ENCODE assay signal across 8 cellular contexts in genomic region chr5:126776499-126777256, GRCh38. TPM values are rescaled to one million over a fixed set of nuclear protein-coding genes. Genes with fewer than 3 reads are reported as not detected.
DNase-seq lines count a peak whose midpoint lies in the region; ATAC-seq and TF ChIP-seq lines count a peak whose summit lies in the region.

A gene with protein sequence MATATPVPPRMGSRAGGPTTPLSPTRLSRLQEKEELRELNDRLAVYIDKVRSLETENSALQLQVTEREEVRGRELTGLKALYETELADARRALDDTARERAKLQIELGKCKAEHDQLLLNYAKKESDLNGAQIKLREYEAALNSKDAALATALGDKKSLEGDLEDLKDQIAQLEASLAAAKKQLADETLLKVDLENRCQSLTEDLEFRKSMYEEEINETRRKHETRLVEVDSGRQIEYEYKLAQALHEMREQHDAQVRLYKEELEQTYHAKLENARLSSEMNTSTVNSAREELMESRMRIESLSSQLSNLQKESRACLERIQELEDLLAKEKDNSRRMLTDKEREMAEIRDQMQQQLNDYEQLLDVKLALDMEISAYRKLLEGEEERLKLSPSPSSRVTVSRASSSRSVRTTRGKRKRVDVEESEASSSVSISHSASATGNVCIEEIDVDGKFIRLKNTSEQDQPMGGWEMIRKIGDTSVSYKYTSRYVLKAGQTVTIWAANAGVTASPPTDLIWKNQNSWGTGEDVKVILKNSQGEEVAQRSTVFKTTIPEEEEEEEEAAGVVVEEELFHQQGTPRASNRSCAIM (plus strand): TSS chr5:126777136. CDS start chr5:126777509, 373 bp downstream.

- TF ChIP-seq CTCF in Loucy (conservative IDR thresholded peaks at IDR 0.05; ENCODE audit: low read length), result no peak
- TF ChIP-seq CTCF in RWPE2 (IDR thresholded peaks at IDR 0.05; ENCODE audit: poor library complexity, severe bottlenecking), result no peak
- no peak for TF ChIP-seq CTCF in fibroblast of lung (conservative IDR thresholded peaks at IDR 0.05 in 1 of 2, IDR thresholded peaks at IDR 0.05 in 1 of 2; ENCODE audit: low read depth in 1 of 2, low read length in 2 of 2)

- DNase-seq in ELR (ENCODE audit: low read depth) (peak; percentile 97), H7 (peak; percentile 98), RWPE2 (ENCODE audit: low spot score) (peak; percentile 99), fibroblast of lung (ENCODE audit: low read depth in 2 of 2) (peak; percentile 95)
- peak; percentile 87 to 98 (median 93) for DNase-seq in naive thymus-derived CD8-positive, alpha-beta T cell
- DNase-seq in stimulated activated naive B cell treated with anti-CD40 and anti-IgM and Interleukin-4, amounts not matched to agents 10 μg/mL and 1 μg/mL and 100 μg/mL, for 72 hours, result peak; percentile 95

- H2AFZ ChIP-seq in Loucy (ENCODE audit: low read length) (peak within 1 kb of the TSS; percentile 75; the same call in 1 of the 2 replicates), fibroblast of lung (ENCODE audit: low read length) (peak within 1 kb of the TSS; percentile 94)

- H3K4me2 ChIP-seq in Loucy (ENCODE audit: low read depth, low read length, poor library complexity, severe bottlenecking) (peak within 1 kb of the TSS; percentile 91), fibroblast of lung (ENCODE audit: extremely low read depth, insufficient read depth, low read length) (peak within 1 kb of the TSS; percentile 75)

- H3K27ac Mint-ChIP-seq in activated T-helper 17 cell treated with anti-CD3 and anti-CD28 coated beads, Interleukin-2, amount 50 U/mL, for 72 hours, result peak within 1 kb of the TSS; percentile 96
- peak within 1 kb of the TSS; percentile 74 to 97 (median 94) for H3K27ac Mint-ChIP-seq in naive thymus-derived CD8-positive, alpha-beta T cell
- peak within 1 kb of the TSS; percentile 98 for H3K27ac Mint-ChIP-seq in stimulated activated naive B cell treated with anti-CD40 and anti-IgM and Interleukin-4, amounts not matched to agents 10 μg/mL and 1 μg/mL and 100 μg/mL, for 72 hours

- H3K27me3 ChIP-seq in H7 (ENCODE audit: control insufficient read depth, insufficient read depth, low read length), result no peaks in the 10 kb centered on the region
- peaks cover 8% of the 10 kb centered on the region for H3K27me3 ChIP-seq in Loucy (ENCODE audit: insufficient read depth, low read length, poor library complexity, severe bottlenecking)
- H3K27me3 ChIP-seq in RWPE2 (ENCODE audit: insufficient read depth, poor library complexity, severe bottlenecking), result no peaks in the 10 kb centered on the region
- H3K27me3 ChIP-seq in fibroblast of lung (ENCODE audit: control insufficient read depth, insufficient read depth, low read length), result no peaks in the 10 kb centered on the region

- H4K20me1 ChIP-seq in Loucy (ENCODE audit: insufficient read depth, low read length, poor library complexity, severe bottlenecking), result peaks cover 28% of the 10 kb centered on the region
- H4K20me1 ChIP-seq in fibroblast of lung (ENCODE audit: control insufficient read depth, extremely low read depth, insufficient read depth, low read length), result no peaks in the 10 kb centered on the region

- H3K27ac ChIP-seq in RWPE2 (ENCODE audit: poor library complexity, severe bottlenecking) (peak within 1 kb of the TSS; percentile 86), fibroblast of lung (ENCODE audit: insufficient read depth, low read length) (peak within 1 kb of the TSS; percentile 89)

- POLR2A ChIA-PET in naive thymus-derived CD8-positive, alpha-beta T cell (lab: Charles Lee), result interaction anchor here (0.6 to 4.3 kb wide), 10 partner anchors 12 to 326 kb away, joined by 3 to 72 read pairs (median 6); partner anchors contain the start of gene PHAX

- H3K4me1 ChIP-seq in Loucy (ENCODE audit: insufficient read depth, low read length, poor library complexity, severe bottlenecking) (peaks cover 13% of the 10 kb centered on the region), RWPE2 (ENCODE audit: insufficient read depth, poor library complexity, severe bottlenecking) (peaks cover 16% of the 10 kb centered on the region), fibroblast of lung (ENCODE audit: control insufficient read depth, extremely low read depth, insufficient read depth, low read length) (peaks cover 5% of the 10 kb centered on the region)

- peak within 1 kb of the TSS; percentile 100 for H3K4me3 ChIP-seq in H7 (ENCODE audit: insufficient read depth, low read depth, low read length)
- H3K4me3 ChIP-seq in Loucy (ENCODE audit: low read length, poor library complexity, severe bottlenecking), result peak within 1 kb of the TSS; percentile 96
- peak within 1 kb of the TSS; percentile 66 for H3K4me3 ChIP-seq in RWPE2 (ENCODE audit: severe bottlenecking)
- peak within 1 kb of the TSS; percentile 75 to 94 (median 90) for H3K4me3 ChIP-seq in fibroblast of lung (replicated peaks in 1 of 4; ENCODE audit: control extremely low read depth in 1 of 4, insufficient read depth in 1 of 4, low read depth in 3 of 4, low read length in 4 of 4)

- H3K27me3 Mint-ChIP-seq in activated T-helper 17 cell treated with anti-CD3 and anti-CD28 coated beads, Interleukin-2, amount 50 U/mL, for 72 hours, result no peaks in the 10 kb centered on the region
- H3K27me3 Mint-ChIP-seq in naive thymus-derived CD8-positive, alpha-beta T cell, result no peaks in the 10 kb centered on the region
- H3K27me3 Mint-ChIP-seq in stimulated activated naive B cell treated with anti-CD40 and anti-IgM and Interleukin-4, amounts not matched to agents 10 μg/mL and 1 μg/mL and 100 μg/mL, for 72 hours, result no peaks in the 10 kb centered on the region

- no peaks in the 10 kb centered on the region for H3K9me3 Mint-ChIP-seq in activated T-helper 17 cell treated with anti-CD3 and anti-CD28 coated beads, Interleukin-2, amount 50 U/mL, for 72 hours
- H3K9me3 Mint-ChIP-seq in naive thymus-derived CD8-positive, alpha-beta T cell, result no peaks in the 10 kb centered on the region
- no peaks in the 10 kb centered on the region for H3K9me3 Mint-ChIP-seq in stimulated activated naive B cell treated with anti-CD40 and anti-IgM and Interleukin-4, amounts not matched to agents 10 μg/mL and 1 μg/mL and 100 μg/mL, for 72 hours

- H3K79me2 ChIP-seq in Loucy (ENCODE audit: insufficient read depth, low read length) (peaks cover 54% of the 10 kb centered on the region), fibroblast of lung (ENCODE audit: control insufficient read depth, insufficient read depth, low read length) (peaks cover 43% of the 10 kb centered on the region)

- H3K9ac ChIP-seq in Loucy (ENCODE audit: low read depth, low read length, poor library complexity, severe bottlenecking) (peak within 1 kb of the TSS; percentile 100), fibroblast of lung (ENCODE audit: insufficient read depth, low read length) (peak within 1 kb of the TSS; percentile 85)

- H3K36me3 Mint-ChIP-seq in activated T-helper 17 cell treated with anti-CD3 and anti-CD28 coated beads, Interleukin-2, amount 50 U/mL, for 72 hours (ENCODE audit: low read depth), result peaks cover 38% of the 10 kb centered on the region
- no peaks in the 10 kb centered on the region for H3K36me3 Mint-ChIP-seq in naive thymus-derived CD8-positive, alpha-beta T cell
- H3K36me3 Mint-ChIP-seq in stimulated activated naive B cell treated with anti-CD40 and anti-IgM and Interleukin-4, amounts not matched to agents 10 μg/mL and 1 μg/mL and 100 μg/mL, for 72 hours, result peaks cover 8 to 11% of the 10 kb centered on the region in 2 donors

- H3K9me3 ChIP-seq in Loucy (ENCODE audit: insufficient read depth, low read depth, low read length) (no peaks in the 10 kb centered on the region), RWPE2 (ENCODE audit: severe bottlenecking) (no peaks in the 10 kb centered on the region), fibroblast of lung (ENCODE audit: control insufficient read depth, insufficient read depth, low read depth, low read length) (no peaks in the 10 kb centered on the region)

- H3K36me3 ChIP-seq in H7 (replicated peaks; ENCODE audit: control insufficient read depth, insufficient read depth, low read length), result no peaks in the 10 kb centered on the region
- no peaks in the 10 kb centered on the region for H3K36me3 ChIP-seq in Loucy (ENCODE audit: insufficient read depth, low read length)
- H3K36me3 ChIP-seq in RWPE2 (ENCODE audit: low read depth), result peaks cover 20% of the 10 kb centered on the region
- peaks cover 2% of the 10 kb centered on the region for H3K36me3 ChIP-seq in fibroblast of lung (ENCODE audit: control insufficient read depth, insufficient read depth, low read length)

- H3K4me1 Mint-ChIP-seq in activated T-helper 17 cell treated with anti-CD3 and anti-CD28 coated beads, Interleukin-2, amount 50 U/mL, for 72 hours, result peaks cover 5% of the 10 kb centered on the region
- peaks cover 10 to 31% (median 28%) of the 10 kb centered on the region in 4 donors for H3K4me1 Mint-ChIP-seq in naive thymus-derived CD8-positive, alpha-beta T cell
- peaks cover 7 to 27% of the 10 kb centered on the region in 2 donors for H3K4me1 Mint-ChIP-seq in stimulated activated naive B cell treated with anti-CD40 and anti-IgM and Interleukin-4, amounts not matched to agents 10 μg/mL and 1 μg/mL and 100 μg/mL, for 72 hours

- no peaks in the 10 kb centered on the region for H3F3A ChIP-seq in Loucy (ENCODE audit: low read depth)

- ATAC-seq in RWPE2 (ENCODE audit: low read depth), result peak; percentile 82
- ATAC-seq in activated T-helper 17 cell treated with anti-CD3 and anti-CD28 coated beads, Interleukin-2, amount 50 U/mL, for 72 hours (replicated peaks), result peak; percentile 77
- ATAC-seq in naive thymus-derived CD8-positive, alpha-beta T cell, result peak; percentile 75 to 78
- ATAC-seq in stimulated activated naive B cell treated with anti-CD40 and anti-IgM and Interleukin-4, amounts not matched to agents 10 μg/mL and 1 μg/mL and 100 μg/mL, for 72 hours (replicated peaks), result peak; percentile 73 to 80

- H3K9me2 ChIP-seq in Loucy (replicated peaks; ENCODE audit: low read depth, low read length), result no peaks in the 10 kb centered on the region

- peak within 1 kb of the TSS; percentile 93 for H3K4me3 Mint-ChIP-seq in activated T-helper 17 cell treated with anti-CD3 and anti-CD28 coated beads, Interleukin-2, amount 50 U/mL, for 72 hours
- H3K4me3 Mint-ChIP-seq in naive thymus-derived CD8-positive, alpha-beta T cell, result peak within 1 kb of the TSS; percentile 90 to 100 (median 93)
- H3K4me3 Mint-ChIP-seq in stimulated activated naive B cell treated with anti-CD40 and anti-IgM and Interleukin-4, amounts not matched to agents 10 μg/mL and 1 μg/mL and 100 μg/mL, for 72 hours, result peak within 1 kb of the TSS; percentile 98

RNA-seq across cellular contexts. Expression of the gene that starts here (rescaled TPM):
- total RNA-seq in H7 (2014; rRNA removed; shearing (Covaris generic)), result 171 and 174 TPM in 2 replicates
- total RNA-seq in activated T-helper 17 cell treated with anti-CD3 and anti-CD28 coated beads, Interleukin-2, amount 50 U/mL, for 72 hours, result 100 to 1,000 TPM; 105 to 208 TPM
- total RNA-seq in fibroblast of lung, result 11.6 and 17.3 TPM in 2 replicates
- polyA plus RNA-seq in fibroblast of lung, result 17.5 and 46.0 TPM in 2 replicates
- 18.6 and 50.8 TPM in 2 replicates for polyA plus RNA-seq in fibroblast of lung (2012)
- polyA minus RNA-seq in fibroblast of lung (ENCODE audit: low replicate concordance), result 4.9 and 10.7 TPM in 2 replicates
- total RNA-seq in naive thymus-derived CD8-positive, alpha-beta T cell, result 10 to 100 TPM; 27.7 to 27.8 TPM
- polyA plus RNA-seq in naive thymus-derived CD8-positive, alpha-beta T cell, result 1 to 10 TPM; 6.1 to 8.2 (median 7.9) TPM

Comparison
In these comparisons a context has a peak if more than half of its experiments do, and no peak if none do; other contexts are left out.
1. Peak in every context shown above with its lines: DNase-seq, ATAC-seq, H3K4me3 ChIP-seq and H3K27ac ChIP-seq.